ENCODE assay signal across 9 cellular contexts in the genomic region with DNA sequence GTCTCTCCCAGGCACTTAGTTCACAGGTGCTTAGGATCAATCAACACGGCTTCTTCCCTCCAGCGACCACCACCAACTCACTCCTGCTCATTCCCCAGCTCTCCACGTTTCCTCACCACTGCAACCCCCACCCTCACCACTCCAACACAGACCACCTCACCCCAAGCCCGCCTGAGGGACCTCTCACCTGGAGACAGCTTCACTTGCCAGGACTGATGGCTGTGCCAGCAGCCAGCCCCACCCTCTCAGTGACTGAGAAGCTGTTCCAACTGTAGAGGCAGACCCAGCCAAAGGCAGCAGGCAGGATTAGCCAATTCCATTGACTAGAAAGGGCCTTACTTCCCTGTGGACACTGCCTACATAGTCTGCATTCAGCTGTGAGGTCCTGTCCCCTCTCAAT. TPM values are rescaled to one million over a fixed set of nuclear protein-coding genes. Genes with fewer than 3 reads are reported as not detected.
A peak's percentile ranks its signal among the peaks of the same experiment; 100 is the strongest.
DNase-seq lines count a peak whose midpoint lies in the region; ATAC-seq lines count a peak whose summit lies in the region.
"Had no signal": no experiment of that assay in that cellular context is flagged by ENCODE, and none has a peak within 500 bp of the region (broad histone marks: within the 10 kb centered on the region; RNA-seq: fewer than 3 reads in every experiment).

No MANE protein-coding gene starts in this region.

- H3K4ac ChIP-seq in mesenchymal stem cell (ENCODE audit: low read depth in 1 of 2, low read length in 2 of 2), result no peak overlapping the region

- no peak overlapping the region for H2BK5ac ChIP-seq in mesenchymal stem cell (ENCODE audit: low read depth, low read length, poor library complexity, severe bottlenecking)

- no peaks in the 10 kb centered on the region for H3K27me3 Mint-ChIP-seq in activated CD8-positive, alpha-beta T cell treated with anti-CD3 and anti-CD28 coated beads, Interleukin-2, amount 10 ng/mL, durations not matched to agents 7 days and 5 days (ENCODE audit: low read depth)

- H3K4me2 ChIP-seq in mesenchymal stem cell (ENCODE audit: low read length, poor library complexity, severe bottlenecking), result no peak overlapping the region

- no peak overlapping the region for H2BK120ac ChIP-seq in mesenchymal stem cell (ENCODE audit: low read depth, low read length)

- H4K91ac ChIP-seq in mesenchymal stem cell (ENCODE audit: low read length), result peak overlapping the region; percentile 30

- H3K4me3 ChIP-seq in mesenchymal stem cell (ENCODE audit: insufficient read depth in 1 of 2, low read depth in 1 of 2, low read length in 2 of 2), result no peak overlapping the region
- no peak overlapping the region for H3K4me3 ChIP-seq in aorta (ENCODE audit: low read length in 2 of 2)

- peak overlapping the region; percentile 8 for H4K8ac ChIP-seq in mesenchymal stem cell (ENCODE audit: low read length)

- intact Hi-C loops in left cardiac atrium (cut with DNase I) (no loop called here), cardiac septum (cut with DNase I) (no loop called here), aorta (cut with DNase I) (no loop called here)

- no peaks in the 10 kb centered on the region for H3K9me3 Mint-ChIP-seq in activated CD8-positive, alpha-beta T cell treated with anti-CD3 and anti-CD28 coated beads, Interleukin-2, amount 10 ng/mL, durations not matched to agents 7 days and 5 days (ENCODE audit: insufficient read depth)

- peak overlapping the region in 1 of 2 experiments; percentile 6 for H3K18ac ChIP-seq in mesenchymal stem cell (ENCODE audit: low read depth in 1 of 2, low read length in 2 of 2)

- POLR2A ChIA-PET in activated CD8-positive, alpha-beta T cell treated with anti-CD3 and anti-CD28 coated beads, Interleukin-2, amount 10 ng/mL, durations not matched to agents 7 days and 5 days (lab: Charles Lee), result no interaction called here

- H3K27ac ChIP-seq in mesenchymal stem cell (ENCODE audit: low read length, poor library complexity, severe bottlenecking), result peak overlapping the region; percentile 12
- peak overlapping the region in 1 of 2 donors; percentile 25 for H3K27ac ChIP-seq in aorta (ENCODE audit: low read depth in 1 of 2, low read length in 2 of 2)

- H3K27me3 ChIP-seq in mesenchymal stem cell (ENCODE audit: control insufficient read depth in 1 of 2, insufficient read depth in 1 of 2, low read length in 2 of 2) (no peaks in the 10 kb centered on the region), aorta (ENCODE audit: control insufficient read depth in 1 of 2, insufficient read depth in 2 of 2, low read length in 1 of 2) (no peaks in the 10 kb centered on the region)

- H3K79me1 ChIP-seq in mesenchymal stem cell (replicated peaks; ENCODE audit: low read length, poor library complexity, severe bottlenecking), result peaks cover 3% of the 10 kb centered on the region

- H3K36me3 ChIP-seq in mesenchymal stem cell (ENCODE audit: control insufficient read depth in 1 of 2, insufficient read depth in 2 of 2, low read depth in 1 of 2, low read length in 2 of 2) (peaks cover 35 to 46% of the 10 kb centered on the region in 2 experiments), aorta (ENCODE audit: control insufficient read depth in 1 of 2, insufficient read depth in 2 of 2, low read length in 1 of 2) (peaks cover 4 to 9% of the 10 kb centered on the region in 2 donors)

- H3K4me1 Mint-ChIP-seq in activated CD8-positive, alpha-beta T cell treated with anti-CD3 and anti-CD28 coated beads, Interleukin-2, amount 10 ng/mL, durations not matched to agents 7 days and 5 days (ENCODE audit: low read depth), result peaks cover 81% of the 10 kb centered on the region

- H3K36me3 Mint-ChIP-seq in activated CD8-positive, alpha-beta T cell treated with anti-CD3 and anti-CD28 coated beads, Interleukin-2, amount 10 ng/mL, durations not matched to agents 7 days and 5 days (ENCODE audit: low read depth), result peaks cover 79% of the 10 kb centered on the region

- H3K9me3 ChIP-seq in mesenchymal stem cell (ENCODE audit: control insufficient read depth, low read length) (no peaks in the 10 kb centered on the region), aorta (ENCODE audit: control insufficient read depth, low read length) (no peaks in the 10 kb centered on the region)

- H3K14ac ChIP-seq in mesenchymal stem cell (ENCODE audit: low read length in 2 of 2), result no peak overlapping the region

- H2AK5ac ChIP-seq in mesenchymal stem cell (ENCODE audit: low read length, severe bottlenecking), result peak overlapping the region; percentile 37

- ATAC-seq in left cardiac atrium (no peak), aorta (ENCODE audit: low FRiP score) (no peak), GM21825 (IDR thresholded peaks at IDR 0.05; ENCODE audit: unreplicated experiment) (no peak), GM19463 (IDR thresholded peaks at IDR 0.05; ENCODE audit: unreplicated experiment) (no peak)
- no peak for ATAC-seq in activated CD8-positive, alpha-beta T cell treated with anti-CD3 and anti-CD28 coated beads, Interleukin-2, amount 10 ng/mL, durations not matched to agents 7 days and 5 days

- no peak overlapping the region for H2AFZ ChIP-seq in mesenchymal stem cell (ENCODE audit: low read depth, low read length)

- peak; percentile 33 for DNase-seq in left cardiac atrium
- DNase-seq in cardiac septum (ENCODE audit: low spot score), result no peak
- DNase-seq in activated CD8-positive, alpha-beta T cell treated with anti-CD3 and anti-CD28 coated beads, Interleukin-2, amount 10 ng/mL, durations not matched to agents 7 days and 5 days, result no peak
- DNase-seq in mesenchymal stem cell, result peak; percentile 14
- DNase-seq in aorta, result peak; percentile 38 to 63
- no peak for DNase-seq in NCI-H1417 treated with DMSO at 0.1 percent for 48 hours (lab: John Stamatoyannopoulos, UW)

- H3K23ac ChIP-seq in mesenchymal stem cell (ENCODE audit: low read length in 2 of 2), result peak overlapping the region in 1 of 2 experiments; percentile 37

- peak overlapping the region; percentile 20 for H3K27ac Mint-ChIP-seq in activated CD8-positive, alpha-beta T cell treated with anti-CD3 and anti-CD28 coated beads, Interleukin-2, amount 10 ng/mL, durations not matched to agents 7 days and 5 days

- no peak overlapping the region for H2BK15ac ChIP-seq in mesenchymal stem cell (ENCODE audit: low read depth, poor library complexity, severe bottlenecking)

- H2BK12ac ChIP-seq in mesenchymal stem cell (ENCODE audit: low read length in 2 of 2), result peak overlapping the region in 1 of 2 experiments; percentile 51

- H3K9ac ChIP-seq in mesenchymal stem cell (ENCODE audit: low read length), result peak overlapping the region; percentile 0

- no peak overlapping the region for H3K4me3 Mint-ChIP-seq in activated CD8-positive, alpha-beta T cell treated with anti-CD3 and anti-CD28 coated beads, Interleukin-2, amount 10 ng/mL, durations not matched to agents 7 days and 5 days

- peaks cover 48% of the 10 kb centered on the region for H3K4me1 ChIP-seq in mesenchymal stem cell (ENCODE audit: control insufficient read depth, insufficient read depth, low read depth, low read length)
- peaks cover 0 to 2% of the 10 kb centered on the region in 2 donors for H3K4me1 ChIP-seq in aorta (ENCODE audit: control insufficient read depth in 1 of 2, insufficient read depth in 2 of 2, low read length in 2 of 2)

- CTCF ChIA-PET in activated CD8-positive, alpha-beta T cell treated with anti-CD3 and anti-CD28 coated beads, Interleukin-2, amount 10 ng/mL, durations not matched to agents 7 days and 5 days (lab: Charles Lee), result interaction anchor here (1.2 to 1.3 kb wide), 2 partner anchors 25 to 90 kb away, joined by 3 read pairs; no protein-coding TSS in a partner anchor

- WGBS in mesenchymal stem cell, result 89% methylated on average over 4 of the region's 4 CpGs
- WGBS in aorta, 2 donors, result 67 to 71% methylated on average over 4 of the region's 4 CpGs

RNA-seq across cellular contexts. Expression of a gene that starts 7.8 kb away (rescaled TPM):
- total RNA-seq in left cardiac atrium (100 to 1,000 TPM; 201 to 276 TPM), cardiac septum (103 TPM), aorta (100 to 1,000 TPM; 316 to 350 TPM)
- 100 to 1,000 TPM; 476 to 510 TPM for total RNA-seq in activated CD8-positive, alpha-beta T cell treated with anti-CD3 and anti-CD28 coated beads, Interleukin-2, amount 10 ng/mL, durations not matched to agents 7 days and 5 days
- 328 TPM for polyA plus RNA-seq in mesenchymal stem cell (2013, experiment 1 of 2)
- 330 TPM for polyA plus RNA-seq in mesenchymal stem cell (2013, experiment 2 of 2)
- 100 to 1,000 TPM; 349 to 383 TPM for polyA plus RNA-seq in aorta

RNA-seq across cellular contexts. Expression of a gene that starts 17.6 kb away (rescaled TPM):
- total RNA-seq in left cardiac atrium, result 1 to 10 TPM; 1.6 to 2.0 TPM
- 0.32 TPM for total RNA-seq in cardiac septum
- total RNA-seq in activated CD8-positive, alpha-beta T cell treated with anti-CD3 and anti-CD28 coated beads, Interleukin-2, amount 10 ng/mL, durations not matched to agents 7 days and 5 days, result under 1 TPM; 0.34 to 0.79 TPM
- 0.86 TPM for polyA plus RNA-seq in mesenchymal stem cell (2013, experiment 1 of 2)
- polyA plus RNA-seq in mesenchymal stem cell (2013, experiment 2 of 2), result 0.71 TPM
- total RNA-seq in aorta, result 1 to 10 TPM; 2.5 to 2.7 TPM
- 1 to 10 TPM in 1 of 2 donors, not detected in 1; 2.7 TPM for polyA plus RNA-seq in aorta

RNA-seq across cellular contexts. Expression of a gene that starts 27.9 kb away (rescaled TPM):
- total RNA-seq in left cardiac atrium, result 1 to 10 TPM; 1.4 to 3.3 TPM
- total RNA-seq in cardiac septum, result not detected
- not detected for total RNA-seq in activated CD8-positive, alpha-beta T cell treated with anti-CD3 and anti-CD28 coated beads, Interleukin-2, amount 10 ng/mL, durations not matched to agents 7 days and 5 days
- 0.03 TPM for polyA plus RNA-seq in mesenchymal stem cell (2013, experiment 1 of 2)
- 0.03 TPM for polyA plus RNA-seq in mesenchymal stem cell (2013, experiment 2 of 2)
- total RNA-seq in aorta, result under 1 TPM in 1 of 2 donors, not detected in 1; 0.30 TPM
- 1 to 10 TPM in 1 of 2 donors, under 1 TPM in 1; 0.05 to 1.0 TPM for polyA plus RNA-seq in aorta
- total RNA-seq: LHCN-M2 had no signal

RNA-seq across cellular contexts. Expression of a gene that starts 36.5 kb away (rescaled TPM):
- total RNA-seq in left cardiac atrium (under 1 TPM in 1 of 2 donors, not detected in 1; 0.35 TPM), cardiac septum (not detected), aorta (not detected)
- not detected for total RNA-seq in activated CD8-positive, alpha-beta T cell treated with anti-CD3 and anti-CD28 coated beads, Interleukin-2, amount 10 ng/mL, durations not matched to agents 7 days and 5 days
- not detected for polyA plus RNA-seq in mesenchymal stem cell (2013, experiment 1 of 2)
- polyA plus RNA-seq in mesenchymal stem cell (2013, experiment 2 of 2), result not detected
- polyA plus RNA-seq in aorta, result not detected
- total RNA-seq: LHCN-M2 had no signal

RNA-seq across cellular contexts. Expression of a gene that starts 55.1 kb away (rescaled TPM):
- total RNA-seq in left cardiac atrium (not detected), cardiac septum (not detected), aorta (under 1 TPM in 1 of 2 donors, not detected in 1; 0.21 TPM)
- total RNA-seq in activated CD8-positive, alpha-beta T cell treated with anti-CD3 and anti-CD28 coated beads, Interleukin-2, amount 10 ng/mL, durations not matched to agents 7 days and 5 days, result not detected
- not detected for polyA plus RNA-seq in mesenchymal stem cell (2013, experiment 1 of 2)
- polyA plus RNA-seq in mesenchymal stem cell (2013, experiment 2 of 2), result not detected
- under 1 TPM in 1 of 2 donors, not detected in 1; 0.56 TPM for polyA plus RNA-seq in aorta
- total RNA-seq: LHCN-M2 had no signal

Comparison
In these comparisons a context has a peak if more than half of its experiments do, and no peak if none do; other contexts are left out.
1. DNase-seq: peak in left cardiac atrium (single experiment), mesenchymal stem cell (single experiment) and aorta (2 of 2); none in cardiac septum (single experiment), activated CD8-positive, alpha-beta T cell treated with anti-CD3 and anti-CD28 coated beads, Interleukin-2, amount 10 ng/mL, durations not matched to agents 7 days and 5 days (single experiment) and NCI-H1417 treated with DMSO at 0.1 percent for 48 hours (single experiment).